In the genomic region with DNA sequence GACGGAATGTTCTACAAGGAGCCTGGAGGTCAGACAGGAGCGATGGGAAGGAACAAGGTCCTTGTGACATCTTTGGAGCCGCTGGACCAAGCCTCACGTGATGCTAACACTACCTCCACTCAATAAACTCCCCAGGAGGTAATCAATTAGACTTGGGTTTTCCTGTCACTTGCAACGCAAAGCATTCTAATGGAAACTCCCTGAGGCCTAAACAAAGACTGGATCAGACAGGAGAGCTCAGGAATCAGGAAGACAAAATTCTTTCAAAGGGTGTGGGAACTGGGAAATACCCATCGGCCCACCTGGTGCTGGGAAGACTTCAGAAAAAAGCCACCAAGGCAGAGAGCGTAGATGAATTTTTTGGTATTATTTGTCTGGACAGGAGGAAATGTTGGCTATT, we compare ENCODE assay signal across 1 cellular context.
TF ChIP-seq lines count a peak whose summit lies in the region.

No MANE protein-coding gene starts in this region.

TF ChIP-seq in H1, 55 proteins besides CTCF, POLR2A, EP300 and RAD21:
- TF ChIP-seq EGR1 (IDR thresholded peaks at IDR 0.05; ENCODE audit: borderline replicate concordance, low read depth, low read length) (no peak), POLR2AphosphoS5 (IDR thresholded peaks at IDR 0.05; ENCODE audit: low read depth, low read length) (no peak), CTBP2 (IDR thresholded peaks at IDR 0.05; ENCODE audit: borderline replicate concordance, insufficient read depth, insufficient read length, low read length) (no peak), POU5F1 (IDR thresholded peaks at IDR 0.05; ENCODE audit: low read depth, low read length) (no peak), JUND (IDR thresholded peaks at IDR 0.05; ENCODE audit: low read length) (no peak), CBX8 (IDR thresholded peaks at IDR 0.05; ENCODE audit: borderline replicate concordance, low read depth, low read length) (no peak), BACH1 (IDR thresholded peaks at IDR 0.05; ENCODE audit: low read length) (no peak), GABPA (IDR thresholded peaks at IDR 0.05; ENCODE audit: borderline replicate concordance, insufficient read depth, low read length) (no peak), YY1 (IDR thresholded peaks at IDR 0.05; ENCODE audit: low read depth, low read length) (no peak), TAF7 (optimal IDR thresholded peaks at IDR 0.05; ENCODE audit: borderline replicate concordance, low read depth, low read length) (no peak), SP4 (IDR thresholded peaks at IDR 0.05; ENCODE audit: low read length) (no peak), TBP (IDR thresholded peaks at IDR 0.05; ENCODE audit: low read depth, low read length) (no peak), SUZ12 (IDR thresholded peaks at IDR 0.05; ENCODE audit: low read length) (no peak), CREB1 (IDR thresholded peaks at IDR 0.05) (no peak), RNF2 (IDR thresholded peaks at IDR 0.05; ENCODE audit: borderline replicate concordance, low read depth, low read length, missing control alignments, poor library complexity, severe bottlenecking) (no peak), SAP30 (IDR thresholded peaks at IDR 0.05; ENCODE audit: insufficient read depth, insufficient replicate concordance, low read length) (no peak), KDM1A (IDR thresholded peaks at IDR 0.05; ENCODE audit: borderline replicate concordance, low read length) (no peak)
- TF ChIP-seq, protein P1, sequence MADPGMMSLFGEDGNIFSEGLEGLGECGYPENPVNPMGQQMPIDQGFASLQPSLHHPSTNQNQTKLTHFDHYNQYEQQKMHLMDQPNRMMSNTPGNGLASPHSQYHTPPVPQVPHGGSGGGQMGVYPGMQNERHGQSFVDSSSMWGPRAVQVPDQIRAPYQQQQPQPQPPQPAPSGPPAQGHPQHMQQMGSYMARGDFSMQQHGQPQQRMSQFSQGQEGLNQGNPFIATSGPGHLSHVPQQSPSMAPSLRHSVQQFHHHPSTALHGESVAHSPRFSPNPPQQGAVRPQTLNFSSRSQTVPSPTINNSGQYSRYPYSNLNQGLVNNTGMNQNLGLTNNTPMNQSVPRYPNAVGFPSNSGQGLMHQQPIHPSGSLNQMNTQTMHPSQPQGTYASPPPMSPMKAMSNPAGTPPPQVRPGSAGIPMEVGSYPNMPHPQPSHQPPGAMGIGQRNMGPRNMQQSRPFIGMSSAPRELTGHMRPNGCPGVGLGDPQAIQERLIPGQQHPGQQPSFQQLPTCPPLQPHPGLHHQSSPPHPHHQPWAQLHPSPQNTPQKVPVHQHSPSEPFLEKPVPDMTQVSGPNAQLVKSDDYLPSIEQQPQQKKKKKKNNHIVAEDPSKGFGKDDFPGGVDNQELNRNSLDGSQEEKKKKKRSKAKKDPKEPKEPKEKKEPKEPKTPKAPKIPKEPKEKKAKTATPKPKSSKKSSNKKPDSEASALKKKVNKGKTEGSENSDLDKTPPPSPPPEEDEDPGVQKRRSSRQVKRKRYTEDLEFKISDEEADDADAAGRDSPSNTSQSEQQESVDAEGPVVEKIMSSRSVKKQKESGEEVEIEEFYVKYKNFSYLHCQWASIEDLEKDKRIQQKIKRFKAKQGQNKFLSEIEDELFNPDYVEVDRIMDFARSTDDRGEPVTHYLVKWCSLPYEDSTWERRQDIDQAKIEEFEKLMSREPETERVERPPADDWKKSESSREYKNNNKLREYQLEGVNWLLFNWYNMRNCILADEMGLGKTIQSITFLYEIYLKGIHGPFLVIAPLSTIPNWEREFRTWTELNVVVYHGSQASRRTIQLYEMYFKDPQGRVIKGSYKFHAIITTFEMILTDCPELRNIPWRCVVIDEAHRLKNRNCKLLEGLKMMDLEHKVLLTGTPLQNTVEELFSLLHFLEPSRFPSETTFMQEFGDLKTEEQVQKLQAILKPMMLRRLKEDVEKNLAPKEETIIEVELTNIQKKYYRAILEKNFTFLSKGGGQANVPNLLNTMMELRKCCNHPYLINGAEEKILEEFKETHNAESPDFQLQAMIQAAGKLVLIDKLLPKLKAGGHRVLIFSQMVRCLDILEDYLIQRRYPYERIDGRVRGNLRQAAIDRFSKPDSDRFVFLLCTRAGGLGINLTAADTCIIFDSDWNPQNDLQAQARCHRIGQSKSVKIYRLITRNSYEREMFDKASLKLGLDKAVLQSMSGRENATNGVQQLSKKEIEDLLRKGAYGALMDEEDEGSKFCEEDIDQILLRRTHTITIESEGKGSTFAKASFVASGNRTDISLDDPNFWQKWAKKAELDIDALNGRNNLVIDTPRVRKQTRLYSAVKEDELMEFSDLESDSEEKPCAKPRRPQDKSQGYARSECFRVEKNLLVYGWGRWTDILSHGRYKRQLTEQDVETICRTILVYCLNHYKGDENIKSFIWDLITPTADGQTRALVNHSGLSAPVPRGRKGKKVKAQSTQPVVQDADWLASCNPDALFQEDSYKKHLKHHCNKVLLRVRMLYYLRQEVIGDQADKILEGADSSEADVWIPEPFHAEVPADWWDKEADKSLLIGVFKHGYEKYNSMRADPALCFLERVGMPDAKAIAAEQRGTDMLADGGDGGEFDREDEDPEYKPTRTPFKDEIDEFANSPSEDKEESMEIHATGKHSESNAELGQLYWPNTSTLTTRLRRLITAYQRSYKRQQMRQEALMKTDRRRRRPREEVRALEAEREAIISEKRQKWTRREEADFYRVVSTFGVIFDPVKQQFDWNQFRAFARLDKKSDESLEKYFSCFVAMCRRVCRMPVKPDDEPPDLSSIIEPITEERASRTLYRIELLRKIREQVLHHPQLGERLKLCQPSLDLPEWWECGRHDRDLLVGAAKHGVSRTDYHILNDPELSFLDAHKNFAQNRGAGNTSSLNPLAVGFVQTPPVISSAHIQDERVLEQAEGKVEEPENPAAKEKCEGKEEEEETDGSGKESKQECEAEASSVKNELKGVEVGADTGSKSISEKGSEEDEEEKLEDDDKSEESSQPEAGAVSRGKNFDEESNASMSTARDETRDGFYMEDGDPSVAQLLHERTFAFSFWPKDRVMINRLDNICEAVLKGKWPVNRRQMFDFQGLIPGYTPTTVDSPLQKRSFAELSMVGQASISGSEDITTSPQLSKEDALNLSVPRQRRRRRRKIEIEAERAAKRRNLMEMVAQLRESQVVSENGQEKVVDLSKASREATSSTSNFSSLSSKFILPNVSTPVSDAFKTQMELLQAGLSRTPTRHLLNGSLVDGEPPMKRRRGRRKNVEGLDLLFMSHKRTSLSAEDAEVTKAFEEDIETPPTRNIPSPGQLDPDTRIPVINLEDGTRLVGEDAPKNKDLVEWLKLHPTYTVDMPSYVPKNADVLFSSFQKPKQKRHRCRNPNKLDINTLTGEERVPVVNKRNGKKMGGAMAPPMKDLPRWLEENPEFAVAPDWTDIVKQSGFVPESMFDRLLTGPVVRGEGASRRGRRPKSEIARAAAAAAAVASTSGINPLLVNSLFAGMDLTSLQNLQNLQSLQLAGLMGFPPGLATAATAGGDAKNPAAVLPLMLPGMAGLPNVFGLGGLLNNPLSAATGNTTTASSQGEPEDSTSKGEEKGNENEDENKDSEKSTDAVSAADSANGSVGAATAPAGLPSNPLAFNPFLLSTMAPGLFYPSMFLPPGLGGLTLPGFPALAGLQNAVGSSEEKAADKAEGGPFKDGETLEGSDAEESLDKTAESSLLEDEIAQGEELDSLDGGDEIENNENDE (IDR thresholded peaks at IDR 0.05; ENCODE audit: insufficient replicate concordance, low read length), result no peak
- TF ChIP-seq, protein P2, sequence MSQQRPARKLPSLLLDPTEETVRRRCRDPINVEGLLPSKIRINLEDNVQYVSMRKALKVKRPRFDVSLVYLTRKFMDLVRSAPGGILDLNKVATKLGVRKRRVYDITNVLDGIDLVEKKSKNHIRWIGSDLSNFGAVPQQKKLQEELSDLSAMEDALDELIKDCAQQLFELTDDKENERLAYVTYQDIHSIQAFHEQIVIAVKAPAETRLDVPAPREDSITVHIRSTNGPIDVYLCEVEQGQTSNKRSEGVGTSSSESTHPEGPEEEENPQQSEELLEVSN (IDR thresholded peaks at IDR 0.05), result no peak
